In genomic region chr12:110200124-110200417, GRCh38 we compare ENCODE assay signal across 1 cellular context.
TF ChIP-seq lines count a peak whose summit lies in the region.

No MANE protein-coding gene starts in this region.

TF ChIP-seq in A549, 52 proteins besides CTCF, POLR2A, EP300 and RAD21 (continued from another document):
- TF ChIP-seq, protein P1, sequence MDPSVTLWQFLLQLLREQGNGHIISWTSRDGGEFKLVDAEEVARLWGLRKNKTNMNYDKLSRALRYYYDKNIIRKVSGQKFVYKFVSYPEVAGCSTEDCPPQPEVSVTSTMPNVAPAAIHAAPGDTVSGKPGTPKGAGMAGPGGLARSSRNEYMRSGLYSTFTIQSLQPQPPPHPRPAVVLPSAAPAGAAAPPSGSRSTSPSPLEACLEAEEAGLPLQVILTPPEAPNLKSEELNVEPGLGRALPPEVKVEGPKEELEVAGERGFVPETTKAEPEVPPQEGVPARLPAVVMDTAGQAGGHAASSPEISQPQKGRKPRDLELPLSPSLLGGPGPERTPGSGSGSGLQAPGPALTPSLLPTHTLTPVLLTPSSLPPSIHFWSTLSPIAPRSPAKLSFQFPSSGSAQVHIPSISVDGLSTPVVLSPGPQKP (IDR thresholded peaks at IDR 0.05; ENCODE audit: low read depth, low read length) = no peak
- TF ChIP-seq BHLHE40 (IDR thresholded peaks at IDR 0.05; ENCODE audit: low read depth, low read length) (no peak), HEYL (CRISPR knock-in tag; IDR thresholded peaks at IDR 0.05) (no peak), SREBF2 (IDR thresholded peaks at IDR 0.05) (no peak), HOXB13 (CRISPR knock-in tag; IDR thresholded peaks at IDR 0.05; ENCODE audit: low read depth) (no peak), HOXB5 (CRISPR knock-in tag; IDR thresholded peaks at IDR 0.05) (no peak), REST (IDR thresholded peaks at IDR 0.05) (no peak), NR3C1 (IDR thresholded peaks at IDR 0.05) (no peak), CHD2 (IDR thresholded peaks at IDR 0.05; ENCODE audit: low read length, partially characterized antibody) (no peak), MAFK (IDR thresholded peaks at IDR 0.05; ENCODE audit: partially characterized antibody) (no peak), ZSCAN20 (CRISPR knock-in tag; IDR thresholded peaks at IDR 0.05) (no peak), FOXS1 (CRISPR knock-in tag; IDR thresholded peaks at IDR 0.05) (no peak), MAZ (IDR thresholded peaks at IDR 0.05; ENCODE audit: borderline replicate concordance, low read depth, low read length) (no peak)
